Comparison of ENCODE assay signal across 15 cellular contexts in the genomic region with DNA sequence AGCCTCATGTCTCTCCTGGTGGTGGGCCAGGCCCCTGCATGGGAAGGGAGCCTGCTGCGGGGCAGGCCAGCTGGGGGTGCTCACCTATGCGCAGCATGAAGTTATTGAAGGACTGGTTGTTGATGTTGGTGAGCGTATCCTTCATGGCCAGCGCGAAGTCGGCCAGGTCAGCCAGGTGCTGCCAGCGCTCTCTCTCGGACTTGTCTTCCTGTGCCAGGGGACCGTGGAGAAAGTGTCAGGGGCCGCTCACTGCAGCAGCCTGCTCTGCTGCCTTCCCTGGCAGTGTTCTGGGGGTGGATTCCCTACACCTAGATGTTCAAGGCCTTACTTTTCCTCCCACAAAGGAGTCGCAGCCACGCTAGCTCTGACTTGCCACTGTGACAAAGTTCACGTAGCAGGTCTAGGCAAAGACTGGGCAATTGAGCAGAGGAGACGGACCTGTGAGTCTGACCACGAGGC. TPM values are rescaled to one million over a fixed set of nuclear protein-coding genes. Genes with fewer than 3 reads are reported as not detected.
DNase-seq lines count a peak whose midpoint lies in the region; ATAC-seq and TF ChIP-seq lines count a peak whose summit lies in the region.
"Had no signal": no experiment of that assay in that cellular context is flagged by ENCODE, and none has a peak within 500 bp of the region (broad histone marks: within the 10 kb centered on the region; RNA-seq: fewer than 3 reads in every experiment).

No MANE protein-coding gene starts in this region.

- H3K4me3 Mint-ChIP-seq in glutamatergic neuron (ENCODE audit: unreplicated experiment) (no peak overlapping the region), osteocyte (ENCODE audit: unreplicated experiment) (no peak overlapping the region)
- no peak overlapping the region for H3K4me3 Mint-ChIP-seq in activated CD4-positive, alpha-beta T cell treated with anti-CD3 and anti-CD28 coated beads, Interleukin-2, amount 10 ng/mL, durations not matched to agents 7 days and 5 days
- H3K4me3 Mint-ChIP-seq in natural killer cell treated with Interleukin-12 subunit alpha and Interleukin-12 subunit beta and Interleukin-15 and Interleukin-18, amount 100 ng/mL, for 72 hours = no peak overlapping the region
- H3K4me3 Mint-ChIP-seq: activated CD4-positive, alpha-beta T cell treated with anti-CD3 and anti-CD28 coated beads for 36 hours; activated T-helper 1 cell treated with anti-CD3 and anti-CD28 coated beads, Interleukin-12 subunit alpha, Interleukin-12 subunit beta, Interleukin-2, Interleukin-4 antibody, amounts not matched to agents 30 ng/mL and 10 ng/mL and 1 ng/mL, durations not matched to agents 14 hours and 24 hours and 36 hours had no signal

- H3K27me3 Mint-ChIP-seq in glutamatergic neuron (ENCODE audit: unreplicated experiment) (peaks cover 4% of the 10 kb centered on the region), osteocyte (ENCODE audit: unreplicated experiment) (no peaks in the 10 kb centered on the region)
- no peaks in the 10 kb centered on the region for H3K27me3 Mint-ChIP-seq in activated CD4-positive, alpha-beta T cell treated with anti-CD3 and anti-CD28 coated beads, Interleukin-2, amount 10 ng/mL, durations not matched to agents 7 days and 5 days
- no peaks in the 10 kb centered on the region for H3K27me3 Mint-ChIP-seq in natural killer cell treated with Interleukin-12 subunit alpha and Interleukin-12 subunit beta and Interleukin-15 and Interleukin-18, amount 100 ng/mL, for 72 hours
- H3K27me3 Mint-ChIP-seq: activated CD4-positive, alpha-beta T cell treated with anti-CD3 and anti-CD28 coated beads for 36 hours had no signal

- H3K36me3 Mint-ChIP-seq in glutamatergic neuron (ENCODE audit: unreplicated experiment) (peaks cover 7% of the 10 kb centered on the region), osteocyte (ENCODE audit: unreplicated experiment) (peaks cover 31% of the 10 kb centered on the region)
- H3K36me3 Mint-ChIP-seq in activated CD4-positive, alpha-beta T cell treated with anti-CD3 and anti-CD28 coated beads, Interleukin-2, amount 10 ng/mL, durations not matched to agents 7 days and 5 days (ENCODE audit: low read depth) = peaks cover 63% of the 10 kb centered on the region
- H3K36me3 Mint-ChIP-seq in natural killer cell treated with Interleukin-12 subunit alpha and Interleukin-12 subunit beta and Interleukin-15 and Interleukin-18, amount 100 ng/mL, for 72 hours = peaks cover 12% of the 10 kb centered on the region

- H3K27me3 ChIP-seq in KMS-11 (ENCODE audit: insufficient read depth, low read depth) (no peaks in the 10 kb centered on the region), thyroid gland (no peaks in the 10 kb centered on the region)

- H4K20me1 ChIP-seq in KMS-11 (ENCODE audit: insufficient read depth) = no peaks in the 10 kb centered on the region

- no peaks in the 10 kb centered on the region; the same call in 1 of the 2 replicates for H3K79me2 ChIP-seq in KMS-11 (ENCODE audit: insufficient read depth, low read depth)

- H3K4me3 ChIP-seq in KMS-11 (IDR thresholded peaks at IDR 0.05; ENCODE audit: insufficient read depth, low read depth, low read length) (no peak overlapping the region), thyroid gland (replicated peaks in 1 of 3) (no peak overlapping the region)

- H2AFZ ChIP-seq in KMS-11 (ENCODE audit: low read depth) = no peak overlapping the region

- POLR2A ChIA-PET in activated CD4-positive, alpha-beta T cell treated with anti-CD3 and anti-CD28 coated beads, Interleukin-2, amount 10 ng/mL, durations not matched to agents 7 days and 5 days (lab: Charles Lee) = no interaction called here

- H3K36me3 ChIP-seq in KMS-11 (ENCODE audit: insufficient read depth) (no peaks in the 10 kb centered on the region; the same call in 1 of the 2 replicates), thyroid gland (peaks cover 0 to 9% of the 10 kb centered on the region in 2 donors)

- H3K9ac ChIP-seq in KMS-11 = no peak overlapping the region

- 88 to 92% methylated on average over 13 to 15 of the region's 15 CpGs for WGBS in thyroid gland, 2 donors

- H3K9me3 Mint-ChIP-seq in glutamatergic neuron (ENCODE audit: unreplicated experiment) (peaks cover 3% of the 10 kb centered on the region), osteocyte (ENCODE audit: unreplicated experiment) (no peaks in the 10 kb centered on the region)
- H3K9me3 Mint-ChIP-seq in activated CD4-positive, alpha-beta T cell treated with anti-CD3 and anti-CD28 coated beads, Interleukin-2, amount 10 ng/mL, durations not matched to agents 7 days and 5 days = no peaks in the 10 kb centered on the region
- no peaks in the 10 kb centered on the region for H3K9me3 Mint-ChIP-seq in natural killer cell treated with Interleukin-12 subunit alpha and Interleukin-12 subunit beta and Interleukin-15 and Interleukin-18, amount 100 ng/mL, for 72 hours
- H3K9me3 Mint-ChIP-seq: activated T-helper 1 cell treated with anti-CD3 and anti-CD28 coated beads, Interleukin-12 subunit alpha, Interleukin-12 subunit beta, Interleukin-2, Interleukin-4 antibody, amounts not matched to agents 30 ng/mL and 10 ng/mL and 1 ng/mL, durations not matched to agents 14 hours and 24 hours and 36 hours had no signal

- peaks cover 10% of the 10 kb centered on the region for H3K4me1 Mint-ChIP-seq in glutamatergic neuron (ENCODE audit: low read depth, unreplicated experiment)
- peaks cover 31% of the 10 kb centered on the region for H3K4me1 Mint-ChIP-seq in osteocyte (ENCODE audit: unreplicated experiment)
- H3K4me1 Mint-ChIP-seq in activated CD4-positive, alpha-beta T cell treated with anti-CD3 and anti-CD28 coated beads, Interleukin-2, amount 10 ng/mL, durations not matched to agents 7 days and 5 days = peaks cover 11% of the 10 kb centered on the region
- H3K4me1 Mint-ChIP-seq in natural killer cell treated with Interleukin-12 subunit alpha and Interleukin-12 subunit beta and Interleukin-15 and Interleukin-18, amount 100 ng/mL, for 72 hours (ENCODE audit: low read depth in 2 of 2) = peaks cover 9% of the 10 kb centered on the region in 2 donors

- no peaks in the 10 kb centered on the region for H3K9me3 ChIP-seq in thyroid gland

- no peak for TF ChIP-seq POLR2A in thyroid gland (IDR thresholded peaks at IDR 0.05)

- intact Hi-C loops in thyroid gland (cut with DNase I) = no loop called here

- TF ChIP-seq CTCF in KMS-11 (conservative IDR thresholded peaks at IDR 0.05; ENCODE audit: low read depth, low read length) (no peak), glutamatergic neuron (IDR thresholded peaks at IDR 0.05; ENCODE audit: partially characterized antibody, unreplicated experiment) (no peak), osteocyte (IDR thresholded peaks at IDR 0.05) (no peak), thyroid gland (IDR thresholded peaks at IDR 0.05) (no peak)

- ATAC-seq in natural killer cell treated with Interleukin-12 subunit alpha and Interleukin-12 subunit beta and Interleukin-15 and Interleukin-18, amount 100 ng/mL, for 72 hours = no peak
- ATAC-seq: activated CD4-positive, alpha-beta T cell treated with anti-CD3 and anti-CD28 coated beads for 36 hours had no signal

- H3K27ac Mint-ChIP-seq in glutamatergic neuron (ENCODE audit: unreplicated experiment) (peak overlapping the region; percentile 52), osteocyte (ENCODE audit: unreplicated experiment) (peak overlapping the region; percentile 74)
- no peak overlapping the region for H3K27ac Mint-ChIP-seq in activated CD4-positive, alpha-beta T cell treated with anti-CD3 and anti-CD28 coated beads, Interleukin-2, amount 10 ng/mL, durations not matched to agents 7 days and 5 days
- H3K27ac Mint-ChIP-seq in natural killer cell treated with Interleukin-12 subunit alpha and Interleukin-12 subunit beta and Interleukin-15 and Interleukin-18, amount 100 ng/mL, for 72 hours = peak overlapping the region in 1 of 2 donors; percentile 12
- H3K27ac Mint-ChIP-seq: activated CD4-positive, alpha-beta T cell treated with anti-CD3 and anti-CD28 coated beads for 36 hours; activated T-helper 1 cell treated with anti-CD3 and anti-CD28 coated beads, Interleukin-12 subunit alpha, Interleukin-12 subunit beta, Interleukin-2, Interleukin-4 antibody, amounts not matched to agents 30 ng/mL and 10 ng/mL and 1 ng/mL, durations not matched to agents 14 hours and 24 hours and 36 hours had no signal

- peak; percentile 45 for DNase-seq in ELF-1 (ENCODE audit: low read depth, low spot score)
- no peak for DNase-seq in glutamatergic neuron
- DNase-seq in osteocyte (ENCODE audit: extremely low spot score, unreplicated experiment) = peak; percentile 75
- no peak for DNase-seq in thyroid gland
- DNase-seq in activated CD4-positive, alpha-beta T cell treated with anti-CD3 and anti-CD28 coated beads, Interleukin-2, amount 10 ng/mL, durations not matched to agents 7 days and 5 days = no peak
- no peak for DNase-seq in natural killer cell treated with Interleukin-12 subunit alpha and Interleukin-12 subunit beta and Interleukin-15 and Interleukin-18, amount 100 ng/mL, for 72 hours (ENCODE audit: low spot score)
- DNase-seq in activated gamma-delta T cell (lab: John Stamatoyannopoulos, UW) = no peak
- DNase-seq: activated CD4-positive, alpha-beta T cell treated with anti-CD3 and anti-CD28 coated beads for 36 hours; AML-193; mammary epithelial cell; NCI-H2081 treated with DMSO at 0.1 percent for 48 hours; NCI-H82 had no signal

- H3K4me1 ChIP-seq in KMS-11 (ENCODE audit: low read depth, poor library complexity, severe bottlenecking) (peaks cover 35% of the 10 kb centered on the region), thyroid gland (peaks cover 8 to 9% of the 10 kb centered on the region in 2 donors)

- H3K27ac ChIP-seq in KMS-11 (peak overlapping the region; percentile 58), thyroid gland (no peak overlapping the region)
- H3K27ac ChIP-seq: HL-60 had no signal

- peak overlapping the region; percentile 67 for H3K4me2 ChIP-seq in KMS-11

- CTCF ChIA-PET in activated CD4-positive, alpha-beta T cell treated with anti-CD3 and anti-CD28 coated beads, Interleukin-2, amount 10 ng/mL, durations not matched to agents 7 days and 5 days (lab: Charles Lee) = interaction anchor here (0.5 to 1.5 kb wide), 3 partner anchors 29 to 412 kb away, joined by 3 to 4 read pairs (median 3); no protein-coding TSS in a partner anchor

RNA-seq across cellular contexts. Expression of a gene that starts 28.2 kb away (rescaled TPM):
- total RNA-seq in glutamatergic neuron (ENCODE audit: unreplicated experiment) (26.5 TPM), osteocyte (12.7 and 12.8 TPM in 2 replicates), thyroid gland (1 to 10 TPM; 4.2 to 8.9 (median 6.3) TPM)
- 10 to 100 TPM; 52.0 to 56.4 TPM for total RNA-seq in activated CD4-positive, alpha-beta T cell treated with anti-CD3 and anti-CD28 coated beads, Interleukin-2, amount 10 ng/mL, durations not matched to agents 7 days and 5 days
- 10 to 100 TPM; 35.3 to 69.1 TPM for total RNA-seq in natural killer cell treated with Interleukin-12 subunit alpha and Interleukin-12 subunit beta and Interleukin-15 and Interleukin-18, amount 100 ng/mL, for 72 hours

RNA-seq across cellular contexts. Expression of a gene that starts 28.3 kb away (rescaled TPM):
- total RNA-seq in glutamatergic neuron (ENCODE audit: unreplicated experiment) = 25.2 TPM
- 26.8 and 31.1 TPM in 2 replicates for total RNA-seq in osteocyte
- 10 to 100 TPM; 12.6 to 68.8 (median 31.6) TPM for total RNA-seq in thyroid gland
- 10 to 100 TPM; 31.8 to 33.1 TPM for total RNA-seq in activated CD4-positive, alpha-beta T cell treated with anti-CD3 and anti-CD28 coated beads, Interleukin-2, amount 10 ng/mL, durations not matched to agents 7 days and 5 days
- 10 to 100 TPM; 16.0 to 16.6 TPM for total RNA-seq in natural killer cell treated with Interleukin-12 subunit alpha and Interleukin-12 subunit beta and Interleukin-15 and Interleukin-18, amount 100 ng/mL, for 72 hours

Comparison
In these comparisons a context has a peak if more than half of its experiments do, and no peak if none do; other contexts are left out.
1. DNase-seq: peak in ELF-1 (single experiment) and osteocyte (single experiment); none in glutamatergic neuron (single experiment), thyroid gland (0 of 2), activated CD4-positive, alpha-beta T cell treated with anti-CD3 and anti-CD28 coated beads, Interleukin-2, amount 10 ng/mL, durations not matched to agents 7 days and 5 days (single experiment), natural killer cell treated with Interleukin-12 subunit alpha and Interleukin-12 subunit beta and Interleukin-15 and Interleukin-18, amount 100 ng/mL, for 72 hours (single experiment) and activated gamma-delta T cell (single experiment).